ENCODE assay signal across 11 cellular contexts in genomic region chr1:91891969-91892368, GRCh38. TPM values are rescaled to one million over a fixed set of nuclear protein-coding genes. Genes with fewer than 3 reads are reported as not detected.
A peak's percentile ranks its signal among the peaks of the same experiment; 100 is the strongest.
DNase-seq lines count a peak whose midpoint lies in the region; ATAC-seq and TF ChIP-seq lines count a peak whose summit lies in the region.
"Had no signal": no experiment of that assay in that cellular context is flagged by ENCODE, and none has a peak within 500 bp of the region (broad histone marks: within the 10 kb centered on the region; RNA-seq: fewer than 3 reads in every experiment).

No MANE protein-coding gene starts in this region.

- ATAC-seq in lower lobe of right lung (no peak), GM18861 (IDR thresholded peaks at IDR 0.05; ENCODE audit: unreplicated experiment) (no peak)

- no peaks in the 10 kb centered on the region for H3K27me3 ChIP-seq in AG04450 (ENCODE audit: control insufficient read depth, insufficient read depth, low read length)
- no peaks in the 10 kb centered on the region for H3K27me3 ChIP-seq in breast epithelium
- H3K27me3 ChIP-seq in lower lobe of right lung (ENCODE audit: low read depth): no peaks in the 10 kb centered on the region
- no peaks in the 10 kb centered on the region for H3K27me3 ChIP-seq in testis

- DNase-seq in AG04450 (ENCODE audit: low read depth, low spot score): no peak
- DNase-seq in breast epithelium (ENCODE audit: low spot score in 2 of 2): no peak
- DNase-seq in lower lobe of right lung: no peak
- no peak for DNase-seq in NCI-H2171 (lab: John Stamatoyannopoulos, UW)
- DNase-seq in testis: no peak
- DNase-seq in HuH-7 (ENCODE audit: low spot score): no peak

- TF ChIP-seq CTCF in AG04450 (IDR thresholded peaks at IDR 0.05; ENCODE audit: low read depth, low read length) (no peak), HEK293 (tag by site-specific recombination; IDR thresholded peaks at IDR 0.05) (no peak), breast epithelium (IDR thresholded peaks at IDR 0.05) (no peak), lower lobe of right lung (IDR thresholded peaks at IDR 0.05) (no peak), testis (IDR thresholded peaks at IDR 0.05) (no peak)

- CTCF ChIA-PET in AG04450 (lab: Charles Lee): interaction anchor here (0.6 to 1.2 kb wide), 2 partner anchors 9 to 303 kb away, joined by 3 read pairs; no protein-coding TSS in a partner anchor
- CTCF ChIA-PET in HEK293 (lab: Yijun Ruan, JAX): interaction anchor here (0.5 to 1.1 kb wide), 2 partner anchors 10 to 389 kb away, joined by 4 read pairs; no protein-coding TSS in a partner anchor

- WGBS in testis, 2 donors: 63 to 71% methylated on average over 1 of the region's 1 CpG

- H3K4me3 ChIP-seq in AG04450 (ENCODE audit: low read depth, low read length): no peak overlapping the region
- H3K4me3 ChIP-seq in HEK293 (ENCODE audit: low read depth, low read length): no peak overlapping the region
- peak overlapping the region in 1 of 3 donors; percentile 13 for H3K4me3 ChIP-seq in breast epithelium
- H3K4me3 ChIP-seq in lower lobe of right lung: peak overlapping the region; percentile 14
- H3K4me3 ChIP-seq in testis: no peak overlapping the region

- intact Hi-C loops in breast epithelium (cut with DNase I; ENCODE audit: low total_unique reads) (no loop called here), lower lobe of right lung (cut with DNase I) (no loop called here), testis (cut with DNase I; ENCODE audit: low total_unique reads) (no loop called here)

- TF ChIP-seq POLR2A in breast epithelium (IDR thresholded peaks at IDR 0.05) (no peak), testis (IDR thresholded peaks at IDR 0.05) (no peak)

- H3K9me3 ChIP-seq in AG04450 (ENCODE audit: control insufficient read depth, insufficient read depth, low read length): no peaks in the 10 kb centered on the region
- no peaks in the 10 kb centered on the region for H3K9me3 ChIP-seq in HEK293 (ENCODE audit: control insufficient read depth, insufficient read depth, low read depth, low read length)
- H3K9me3 ChIP-seq in breast epithelium: no peaks in the 10 kb centered on the region
- H3K9me3 ChIP-seq in lower lobe of right lung: no peaks in the 10 kb centered on the region
- H3K9me3 ChIP-seq in testis: no peaks in the 10 kb centered on the region

- peak overlapping the region; percentile 4 for H3K27ac ChIP-seq in AG04450 (ENCODE audit: low read depth, low read length)
- H3K27ac ChIP-seq in HEK293 (ENCODE audit: extremely low read depth, low read depth, low read length): no peak overlapping the region
- H3K27ac ChIP-seq in breast epithelium: peak overlapping the region; percentile 8 to 61
- no peak overlapping the region for H3K27ac ChIP-seq in lower lobe of right lung
- no peak overlapping the region for H3K27ac ChIP-seq in testis
- H3K27ac ChIP-seq: C4-2B, HL-60 had no signal

- POLR2A ChIA-PET in AG04450 (lab: Yijun Ruan, JAX): interaction anchor here (0.7 to 1.2 kb wide), 2 partner anchors 34 to 55 kb away, joined by 5 read pairs; no protein-coding TSS in a partner anchor
- POLR2A ChIA-PET in HEK293 (lab: Yijun Ruan, JAX): no interaction called here

- H3K36me3 ChIP-seq in HEK293 (ENCODE audit: control insufficient read depth in 2 of 2, insufficient read depth in 1 of 2, low read length in 2 of 2): no peaks in the 10 kb centered on the region
- H3K36me3 ChIP-seq in breast epithelium: no peaks in the 10 kb centered on the region
- H3K36me3 ChIP-seq in lower lobe of right lung: no peaks in the 10 kb centered on the region
- H3K36me3 ChIP-seq in testis (ENCODE audit: low read depth, missing control alignments): no peaks in the 10 kb centered on the region

- peaks cover 4% of the 10 kb centered on the region; the same call in 1 of the 2 replicates for H3K4me1 ChIP-seq in HEK293 (ENCODE audit: control insufficient read depth, insufficient read depth, low read length)
- no peaks in the 10 kb centered on the region for H3K4me1 ChIP-seq in breast epithelium
- H3K4me1 ChIP-seq in lower lobe of right lung: peaks cover 12% of the 10 kb centered on the region
- H3K4me1 ChIP-seq in testis: no peaks in the 10 kb centered on the region

TF ChIP-seq in HEK293, 187 proteins besides CTCF, POLR2A, EP300 and RAD21:
- TF ChIP-seq ZIC2 (tag by site-specific recombination; IDR thresholded peaks at IDR 0.05): peak; percentile 82
- no peak for TF ChIP-seq SALL2 (tag by site-specific recombination; IDR thresholded peaks at IDR 0.05; ENCODE audit: borderline replicate concordance)

RNA-seq across cellular contexts. Expression of gene TGFBR3, which starts 6.0 kb away (rescaled TPM):
- 24.2 and 36.5 TPM in 2 replicates for polyA plus RNA-seq in AG04450 (2011; rRNA removed)
- 88.9 and 89.2 TPM in 2 replicates for polyA minus RNA-seq in AG04450 (2011; rRNA and poly(A)+ RNA removed)
- 100 to 1,000 TPM; 127 to 287 (median 167) TPM for total RNA-seq in breast epithelium
- total RNA-seq in lower lobe of right lung: 51.7 TPM
- total RNA-seq in testis: 10 to 100 TPM; 24.0 to 34.7 TPM
- polyA plus RNA-seq in testis (ENCODE audit: insufficient read depth, low read depth, low replicate concordance): 37.2 TPM

RNA-seq across cellular contexts. Expression of gene BRDT, which starts 57.2 kb away (rescaled TPM):
- polyA plus RNA-seq in AG04450 (2011; rRNA removed): not detected in 2 replicates
- polyA minus RNA-seq in AG04450 (2011; rRNA and poly(A)+ RNA removed): not detected in 2 replicates
- total RNA-seq in breast epithelium: under 1 TPM in 1 of 3 donors, not detected in 2; 0.29 TPM
- not detected for total RNA-seq in lower lobe of right lung
- 100 to 1,000 TPM in 1 of 2 donors, 10 to 100 TPM in 1; 70.8 to 141 TPM for total RNA-seq in testis
- polyA plus RNA-seq in testis (ENCODE audit: insufficient read depth, low read depth, low replicate concordance): 97.4 TPM
- total RNA-seq: skeletal muscle tissue had no signal

Comparison
In these comparisons a context has a peak if more than half of its experiments do, and no peak if none do; other contexts are left out.
1. H3K27ac ChIP-seq: peak in AG04450 (single experiment) and breast epithelium (2 of 2); none in HEK293 (single experiment), lower lobe of right lung (single experiment) and testis (0 of 2).
2. RNA of gene BRDT, which starts 57.2 kb away (total RNA-seq): 70.8 to 141 TPM in testis; not detected in lower lobe of right lung (single experiment) and 0.29 TPM in breast epithelium; every median in the first group is over 10 times any median in the second.